In the genomic region with DNA sequence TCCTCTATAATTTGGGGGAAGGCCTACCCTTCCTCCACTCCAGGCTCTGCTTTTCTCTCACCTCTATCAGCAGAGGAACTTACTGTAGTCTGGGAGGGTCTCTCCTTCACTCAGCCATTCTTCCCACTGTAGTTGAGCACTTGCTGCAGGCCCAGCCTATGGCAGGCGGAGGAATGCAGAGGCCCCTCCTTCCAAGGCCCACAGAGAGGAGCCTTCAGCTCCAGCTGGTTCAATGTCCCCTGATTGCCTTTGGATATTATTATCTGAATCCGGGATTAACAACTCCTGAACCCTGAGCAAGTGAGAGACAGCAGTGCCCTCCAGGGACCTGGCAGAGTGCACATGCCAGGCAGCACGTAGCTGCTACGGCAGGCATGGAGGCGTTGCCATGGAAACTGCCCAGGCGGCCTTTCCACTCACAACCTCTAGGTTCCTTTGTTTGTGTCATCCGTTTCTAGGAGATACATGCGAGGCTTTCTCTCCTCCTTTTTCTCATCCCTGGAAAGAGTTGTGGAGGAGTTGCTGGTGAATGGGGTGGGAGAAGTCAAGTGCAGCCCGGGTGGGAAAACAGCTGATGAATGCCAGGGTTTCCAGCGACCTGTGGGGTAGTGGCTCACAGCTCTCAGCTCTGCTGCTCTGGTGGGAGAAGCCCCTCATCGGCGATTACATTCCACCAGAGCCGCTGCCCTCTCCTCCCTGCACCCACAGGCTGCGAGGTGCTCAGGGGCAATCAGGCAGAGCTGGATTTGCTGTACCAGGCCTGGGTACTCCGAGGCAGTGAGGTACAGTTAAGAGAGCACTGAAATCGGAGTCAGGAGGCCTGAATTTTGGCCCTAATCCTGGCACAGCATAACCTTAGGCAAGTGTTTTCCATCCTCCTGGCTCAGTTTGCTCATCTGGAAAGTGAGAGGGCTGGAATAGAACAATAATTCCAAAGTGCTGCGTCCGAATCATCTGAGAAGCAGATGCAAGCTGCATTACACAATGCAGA, we compare ENCODE assay signal across 1 cellular context.
TF ChIP-seq lines count a peak whose summit lies in the region.

No MANE protein-coding gene starts in this region.

TF ChIP-seq in HepG2, 621 proteins besides CTCF, POLR2A, EP300 and RAD21 (continued from another document and continues in another):
- TF ChIP-seq ZNF646 (CRISPR knock-in tag; IDR thresholded peaks at IDR 0.05) (no peak), ZNF10 (CRISPR knock-in tag; IDR thresholded peaks at IDR 0.05; ENCODE audit: borderline replicate concordance, low read depth) (no peak), MED13 (CRISPR knock-in tag; IDR thresholded peaks at IDR 0.05) (no peak), SYNCRIP (IDR thresholded peaks at IDR 0.05; ENCODE audit: insufficient read depth, low read depth, low read length) (no peak), ZNF251 (CRISPR knock-in tag; IDR thresholded peaks at IDR 0.05) (no peak), WIZ (CRISPR knock-in tag; IDR thresholded peaks at IDR 0.05) (no peak), ZHX1 (CRISPR knock-in tag; IDR thresholded peaks at IDR 0.05; ENCODE audit: low read depth) (peak; percentile 95), GATAD1 (CRISPR knock-in tag; IDR thresholded peaks at IDR 0.05) (no peak), NR2F6 (IDR thresholded peaks at IDR 0.05) (no peak), NR2F6 (CRISPR knock-in tag; IDR thresholded peaks at IDR 0.05) (no peak), ZNF34 (CRISPR knock-in tag; IDR thresholded peaks at IDR 0.05; ENCODE audit: borderline replicate concordance) (no peak), ZNF558 (CRISPR knock-in tag; IDR thresholded peaks at IDR 0.05; ENCODE audit: borderline replicate concordance) (no peak), ZNF709 (CRISPR knock-in tag; IDR thresholded peaks at IDR 0.05) (peak; percentile 57; the same call in 1 of the 2 replicates), ZC3H4 (CRISPR knock-in tag; IDR thresholded peaks at IDR 0.05; ENCODE audit: borderline replicate concordance) (no peak), KLF12 (CRISPR knock-in tag; IDR thresholded peaks at IDR 0.05; ENCODE audit: borderline replicate concordance) (no peak), THAP9 (CRISPR knock-in tag; IDR thresholded peaks at IDR 0.05; ENCODE audit: borderline replicate concordance) (peak; percentile 56; the same call in 1 of the 2 replicates), AKAP8 (CRISPR knock-in tag; IDR thresholded peaks at IDR 0.05) (no peak), ZNF605 (CRISPR knock-in tag; IDR thresholded peaks at IDR 0.05) (peak; percentile 90), MATR3 (CRISPR knock-in tag; IDR thresholded peaks at IDR 0.05) (no peak), SOX6 (IDR thresholded peaks at IDR 0.05) (no peak), SOX6 (CRISPR knock-in tag; IDR thresholded peaks at IDR 0.05) (peak; percentile 55; the same call in 1 of the 2 replicates), ZNF160 (CRISPR knock-in tag; IDR thresholded peaks at IDR 0.05) (0 out of 2 replicates have a peak, but pooled peaks have one; percentile 29), ZBTB40 (IDR thresholded peaks at IDR 0.05) (no peak), ZBTB40 (CRISPR knock-in tag; IDR thresholded peaks at IDR 0.05) (no peak), NR1H2 (CRISPR knock-in tag; IDR thresholded peaks at IDR 0.05; ENCODE audit: borderline replicate concordance, low read depth) (no peak)
- TF ChIP-seq, protein P1, sequence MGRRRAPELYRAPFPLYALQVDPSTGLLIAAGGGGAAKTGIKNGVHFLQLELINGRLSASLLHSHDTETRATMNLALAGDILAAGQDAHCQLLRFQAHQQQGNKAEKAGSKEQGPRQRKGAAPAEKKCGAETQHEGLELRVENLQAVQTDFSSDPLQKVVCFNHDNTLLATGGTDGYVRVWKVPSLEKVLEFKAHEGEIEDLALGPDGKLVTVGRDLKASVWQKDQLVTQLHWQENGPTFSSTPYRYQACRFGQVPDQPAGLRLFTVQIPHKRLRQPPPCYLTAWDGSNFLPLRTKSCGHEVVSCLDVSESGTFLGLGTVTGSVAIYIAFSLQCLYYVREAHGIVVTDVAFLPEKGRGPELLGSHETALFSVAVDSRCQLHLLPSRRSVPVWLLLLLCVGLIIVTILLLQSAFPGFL (CRISPR knock-in tag; IDR thresholded peaks at IDR 0.05): no peak
- TF ChIP-seq, protein P2, sequence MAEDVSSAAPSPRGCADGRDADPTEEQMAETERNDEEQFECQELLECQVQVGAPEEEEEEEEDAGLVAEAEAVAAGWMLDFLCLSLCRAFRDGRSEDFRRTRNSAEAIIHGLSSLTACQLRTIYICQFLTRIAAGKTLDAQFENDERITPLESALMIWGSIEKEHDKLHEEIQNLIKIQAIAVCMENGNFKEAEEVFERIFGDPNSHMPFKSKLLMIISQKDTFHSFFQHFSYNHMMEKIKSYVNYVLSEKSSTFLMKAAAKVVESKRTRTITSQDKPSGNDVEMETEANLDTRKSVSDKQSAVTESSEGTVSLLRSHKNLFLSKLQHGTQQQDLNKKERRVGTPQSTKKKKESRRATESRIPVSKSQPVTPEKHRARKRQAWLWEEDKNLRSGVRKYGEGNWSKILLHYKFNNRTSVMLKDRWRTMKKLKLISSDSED (CRISPR knock-in tag; IDR thresholded peaks at IDR 0.05): no peak
